8 cellular contexts compared by ENCODE assay signal in the genomic region with DNA sequence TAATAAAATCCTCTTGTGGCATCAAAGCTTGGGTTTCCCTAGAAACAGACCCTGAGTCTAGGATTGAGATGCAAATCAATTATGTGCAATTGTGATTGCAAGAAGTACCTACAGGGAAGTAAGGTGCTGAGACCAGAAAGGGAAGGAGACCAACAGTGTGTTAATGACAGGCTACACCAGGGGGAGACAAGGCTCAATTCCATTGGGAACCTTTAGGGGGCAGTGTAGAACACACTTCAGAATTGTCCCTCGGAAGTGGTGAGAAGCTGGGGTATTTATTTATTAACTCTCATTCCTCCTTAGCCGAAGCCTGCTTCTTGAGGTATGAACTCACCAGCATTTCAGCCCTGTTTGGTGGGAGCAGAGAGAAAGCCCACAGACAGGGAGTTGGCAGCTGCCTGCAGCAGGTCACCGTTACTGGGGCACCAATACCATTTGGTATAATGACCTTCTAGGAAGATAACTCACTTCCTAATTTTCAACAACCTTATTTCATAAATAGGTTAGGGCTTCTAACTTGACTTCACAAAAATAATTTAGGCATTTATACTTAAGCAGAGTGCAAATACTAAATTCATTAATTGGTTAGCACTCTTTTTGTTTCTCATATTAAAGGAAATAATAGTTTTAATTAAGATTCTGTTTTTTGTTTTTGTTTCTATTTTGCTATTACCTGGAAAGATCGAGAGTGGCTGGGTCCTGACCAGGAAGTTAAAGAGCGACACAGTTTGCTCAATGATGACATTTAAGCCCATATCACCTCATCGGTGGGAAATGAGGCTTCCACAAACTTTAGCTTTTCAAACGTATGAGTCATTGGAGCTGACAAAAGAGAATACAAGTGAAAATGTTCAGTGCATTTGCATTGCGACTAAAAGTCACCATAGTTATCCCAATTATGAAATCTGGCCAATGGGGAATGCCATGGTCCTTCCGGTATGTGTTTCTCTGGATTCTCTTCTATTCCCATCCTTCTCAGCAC.
DNase-seq lines count a peak whose midpoint lies in the region; ATAC-seq, FAIRE-seq and TF ChIP-seq lines count a peak whose summit lies in the region.

No MANE protein-coding gene starts in this region.

- in situ Hi-C loops in GM12878 (cut with MboI), result no loop called here

- H3K9me3 ChIP-seq in GM12878 (replicated peaks; ENCODE audit: control insufficient read depth, insufficient read depth, low read length), result no peaks in the 10 kb centered on the region

- no peaks in the 10 kb centered on the region for H3K79me2 ChIP-seq in GM12878 (ENCODE audit: control insufficient read depth, insufficient read depth, low read length)

- peak; percentile 79 to 91 (median 89) for TF ChIP-seq CTCF in GM12878 (IDR thresholded peaks at IDR 0.05 in 2 of 3, conservative IDR thresholded peaks at IDR 0.05 in 1 of 3; ENCODE audit: control insufficient read depth in 2 of 3, extremely low read depth in 1 of 3, insufficient read depth in 1 of 3, low read depth in 3 of 3, low read length in 3 of 3)

- BruUV-seq in GM12878 (replicated peaks; lab: Mats Ljungman, UMichigan), result no TSS peak

- no peaks in the 10 kb centered on the region for H3K27me3 ChIP-seq in GM12878 (replicated peaks in 1 of 2; ENCODE audit: control insufficient read depth in 2 of 2, insufficient read depth in 2 of 2, low read length in 1 of 2)

- WGBS in GM12878 (ENCODE audit: insufficient coverage, insufficient replicate concordance, low lambda C conversion rate, missing lambda C conversion rate), result 31% methylated on average over 9 of the region's 9 CpGs

- peaks cover 0 to 5% of the 10 kb centered on the region in 2 donors for H3K36me3 Mint-ChIP-seq in activated naive CD4-positive, alpha-beta T cell treated with anti-CD3 and anti-CD28 coated beads, Interleukin-2, amount 50 U/mL, for 72 hours

- H3K36me3 ChIP-seq in GM12878 (ENCODE audit: control insufficient read depth in 2 of 2, insufficient read depth in 2 of 2, low read length in 1 of 2), result no peaks in the 10 kb centered on the region

- no peak for TF ChIP-seq EP300 in GM12878 (IDR thresholded peaks at IDR 0.05; ENCODE audit: borderline replicate concordance in 1 of 2, control insufficient read depth in 1 of 2, low read depth in 2 of 2, low read length in 2 of 2)

- no peak overlapping the region for H3K27ac ChIP-seq in GM12878 (ENCODE audit: control insufficient read depth, insufficient read depth)
- H3K27ac ChIP-seq in substantia nigra (ENCODE audit: low read depth, low read length, poor library complexity, severe bottlenecking), result peak overlapping the region; percentile 38

- no peak overlapping the region; the same call in 1 of the 2 replicates for H2AFZ ChIP-seq in GM12878 (ENCODE audit: control insufficient read depth, low read depth, low read length)

- CTCF ChIA-PET in HEK293T (lab: Yijun Ruan, JAX), result interaction anchor here (0.6 to 1.9 kb wide), 8 partner anchors 9 to 1788 kb away, joined by 3 to 6 read pairs (median 3); no protein-coding TSS in a partner anchor
- CTCF ChIA-PET in GM12878 (lab: Yijun Ruan, JAX), result interaction anchor here (0.5 to 3.8 kb wide), 36 partner anchors 10 to 1597 kb away, joined by 3 to 35 read pairs (median 3); a partner anchor contains a TSS

- no peak overlapping the region for H3K4me2 ChIP-seq in GM12878 (ENCODE audit: control insufficient read depth, insufficient read depth)

- H3K4me3 ChIP-seq in GM12878, result no peak overlapping the region

- H3K4me1 ChIP-seq in GM12878 (ENCODE audit: control insufficient read depth, insufficient read depth, low read length), result no peaks in the 10 kb centered on the region

- SMC1A ChIA-PET in GM12878 (lab: Charles Lee; ENCODE audit: uncharacterized antibody, unreplicated experiment), result interaction anchor here (0.6 to 2.1 kb wide), 10 partner anchors 8 to 244 kb away, joined by 3 to 9 read pairs (median 4); no protein-coding TSS in a partner anchor

- intact Hi-C loops in GM12878 (cut with micrococcal nuclease; ENCODE audit: unreplicated experiment), result loop anchor here (5.0 kb wide), 1 partner anchor 195 kb away; no protein-coding TSS in a partner anchor

- FAIRE-seq in GM12878 (lab: Jason Lieb, UNC), result no peak
- peak; percentile 89 for FAIRE-seq in islet of Langerhans (lab: Jason Lieb, UNC)

- TF ChIP-seq RAD21 in GM12878 (IDR thresholded peaks at IDR 0.05; ENCODE audit: insufficient read depth, low read depth, low read length), result no peak

- POLR2A ChIA-PET in HEK293T (lab: Yijun Ruan, JAX), result no interaction called here
- POLR2A ChIA-PET in GM12878 (lab: Charles Lee), result no interaction called here

- H3K9me3 Mint-ChIP-seq in activated naive CD4-positive, alpha-beta T cell treated with anti-CD3 and anti-CD28 coated beads, Interleukin-2, amount 50 U/mL, for 72 hours, result no peaks in the 10 kb centered on the region

- no peak overlapping the region for H3K27ac Mint-ChIP-seq in activated naive CD4-positive, alpha-beta T cell treated with anti-CD3 and anti-CD28 coated beads, Interleukin-2, amount 50 U/mL, for 72 hours

- peak in 1 of 2 donors; percentile 42 for DNase-seq in activated naive CD4-positive, alpha-beta T cell treated with anti-CD3 and anti-CD28 coated beads, Interleukin-2, amount 50 U/mL, for 72 hours (ENCODE audit: low spot score in 2 of 2)
- no peak for DNase-seq in activated naive CD4-positive, alpha-beta T cell treated with anti-CD3 and anti-CD28 coated beads, Interleukin-2, amount 50 U/mL, for 16 hours
- DNase-seq in HEK293T (ENCODE audit: extremely low spot score), result peak; percentile 76
- DNase-seq in NCI-H69 (lab: John Stamatoyannopoulos, UW), result peak; percentile 82
- DNase-seq in GM12878 (ENCODE audit: low read depth, low spot score), result peak; percentile 12
- DNase-seq in substantia nigra (lab: John Stamatoyannopoulos, UW), result peak in 23 of 49 donors; percentile 0 to 50 (median 12)
- DNase-seq in putamen (ENCODE audit: low spot score), result no peak

- RAD21 ChIA-PET in GM12878 (lab: Charles Lee; ENCODE audit: unreplicated experiment), result interaction anchor here (0.9 to 2.3 kb wide), 8 partner anchors 16 to 346 kb away, joined by 3 to 14 read pairs (median 4); no protein-coding TSS in a partner anchor

- no peaks in the 10 kb centered on the region for H4K20me1 ChIP-seq in GM12878 (ENCODE audit: control insufficient read depth, insufficient read depth)

- peak; percentile 45 to 74 for ATAC-seq in activated naive CD4-positive, alpha-beta T cell treated with anti-CD3 and anti-CD28 coated beads, Interleukin-2, amount 50 U/mL, for 72 hours
- ATAC-seq in GM12878, result peak; percentile 96

- no peak overlapping the region for H3K9ac ChIP-seq in GM12878 (ENCODE audit: control insufficient read depth, insufficient read depth, low read length)

- no peak for TF ChIP-seq POLR2A in GM12878 (IDR thresholded peaks at IDR 0.05; ENCODE audit: low read depth, low read length)

TF ChIP-seq in HEK293T, 16 proteins besides CTCF, POLR2A, EP300 and RAD21:
- TF ChIP-seq BHLHE40 (IDR thresholded peaks at IDR 0.05; ENCODE audit: borderline replicate concordance) (no peak), FOXK2 (IDR thresholded peaks at IDR 0.05) (no peak), CTBP1 (IDR thresholded peaks at IDR 0.05; ENCODE audit: borderline replicate concordance) (no peak), ZNF384 (IDR thresholded peaks at IDR 0.05) (no peak), SP1 (IDR thresholded peaks at IDR 0.05) (no peak)

TF ChIP-seq in GM12878, 131 proteins besides CTCF, POLR2A, EP300 and RAD21 (continues in another document):
- 0 out of 2 replicates have a peak, but pooled peaks have one; percentile 46 for TF ChIP-seq SMARCA5 (IDR thresholded peaks at IDR 0.05)
- TF ChIP-seq, protein P1, sequence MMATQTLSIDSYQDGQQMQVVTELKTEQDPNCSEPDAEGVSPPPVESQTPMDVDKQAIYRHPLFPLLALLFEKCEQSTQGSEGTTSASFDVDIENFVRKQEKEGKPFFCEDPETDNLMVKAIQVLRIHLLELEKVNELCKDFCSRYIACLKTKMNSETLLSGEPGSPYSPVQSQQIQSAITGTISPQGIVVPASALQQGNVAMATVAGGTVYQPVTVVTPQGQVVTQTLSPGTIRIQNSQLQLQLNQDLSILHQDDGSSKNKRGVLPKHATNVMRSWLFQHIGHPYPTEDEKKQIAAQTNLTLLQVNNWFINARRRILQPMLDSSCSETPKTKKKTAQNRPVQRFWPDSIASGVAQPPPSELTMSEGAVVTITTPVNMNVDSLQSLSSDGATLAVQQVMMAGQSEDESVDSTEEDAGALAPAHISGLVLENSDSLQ (IDR thresholded peaks at IDR 0.05), result peak; percentile 18; the same call in 1 of the 2 replicates
- peak; percentile 25; the same call in 1 of the 2 replicates for TF ChIP-seq SMC3 (IDR thresholded peaks at IDR 0.05; ENCODE audit: borderline replicate concordance, low read length)
- TF ChIP-seq, protein P2, sequence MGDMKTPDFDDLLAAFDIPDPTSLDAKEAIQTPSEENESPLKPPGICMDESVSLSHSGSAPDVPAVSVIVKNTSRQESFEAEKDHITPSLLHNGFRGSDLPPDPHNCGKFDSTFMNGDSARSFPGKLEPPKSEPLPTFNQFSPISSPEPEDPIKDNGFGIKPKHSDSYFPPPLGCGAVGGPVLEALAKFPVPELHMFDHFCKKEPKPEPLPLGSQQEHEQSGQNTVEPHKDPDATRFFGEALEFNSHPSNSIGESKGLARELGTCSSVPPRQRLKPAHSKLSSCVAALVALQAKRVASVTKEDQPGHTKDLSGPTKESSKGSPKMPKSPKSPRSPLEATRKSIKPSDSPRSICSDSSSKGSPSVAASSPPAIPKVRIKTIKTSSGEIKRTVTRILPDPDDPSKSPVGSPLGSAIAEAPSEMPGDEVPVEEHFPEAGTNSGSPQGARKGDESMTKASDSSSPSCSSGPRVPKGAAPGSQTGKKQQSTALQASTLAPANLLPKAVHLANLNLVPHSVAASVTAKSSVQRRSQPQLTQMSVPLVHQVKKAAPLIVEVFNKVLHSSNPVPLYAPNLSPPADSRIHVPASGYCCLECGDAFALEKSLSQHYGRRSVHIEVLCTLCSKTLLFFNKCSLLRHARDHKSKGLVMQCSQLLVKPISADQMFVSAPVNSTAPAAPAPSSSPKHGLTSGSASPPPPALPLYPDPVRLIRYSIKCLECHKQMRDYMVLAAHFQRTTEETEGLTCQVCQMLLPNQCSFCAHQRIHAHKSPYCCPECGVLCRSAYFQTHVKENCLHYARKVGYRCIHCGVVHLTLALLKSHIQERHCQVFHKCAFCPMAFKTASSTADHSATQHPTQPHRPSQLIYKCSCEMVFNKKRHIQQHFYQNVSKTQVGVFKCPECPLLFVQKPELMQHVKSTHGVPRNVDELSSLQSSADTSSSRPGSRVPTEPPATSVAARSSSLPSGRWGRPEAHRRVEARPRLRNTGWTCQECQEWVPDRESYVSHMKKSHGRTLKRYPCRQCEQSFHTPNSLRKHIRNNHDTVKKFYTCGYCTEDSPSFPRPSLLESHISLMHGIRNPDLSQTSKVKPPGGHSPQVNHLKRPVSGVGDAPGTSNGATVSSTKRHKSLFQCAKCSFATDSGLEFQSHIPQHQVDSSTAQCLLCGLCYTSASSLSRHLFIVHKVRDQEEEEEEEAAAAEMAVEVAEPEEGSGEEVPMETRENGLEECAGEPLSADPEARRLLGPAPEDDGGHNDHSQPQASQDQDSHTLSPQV (IDR thresholded peaks at IDR 0.05), result 0 out of 2 replicates have a peak, but pooled peaks have one; percentile 64

Comparison
In these comparisons a context has a peak if more than half of its experiments do, and no peak if none do; other contexts are left out.
1. DNase-seq: peak in HEK293T (single experiment), NCI-H69 (single experiment) and GM12878 (single experiment); none in activated naive CD4-positive, alpha-beta T cell treated with anti-CD3 and anti-CD28 coated beads, Interleukin-2, amount 50 U/mL, for 16 hours (single experiment) and putamen (single experiment).